21 cellular contexts compared by ENCODE assay signal in the genomic region with DNA sequence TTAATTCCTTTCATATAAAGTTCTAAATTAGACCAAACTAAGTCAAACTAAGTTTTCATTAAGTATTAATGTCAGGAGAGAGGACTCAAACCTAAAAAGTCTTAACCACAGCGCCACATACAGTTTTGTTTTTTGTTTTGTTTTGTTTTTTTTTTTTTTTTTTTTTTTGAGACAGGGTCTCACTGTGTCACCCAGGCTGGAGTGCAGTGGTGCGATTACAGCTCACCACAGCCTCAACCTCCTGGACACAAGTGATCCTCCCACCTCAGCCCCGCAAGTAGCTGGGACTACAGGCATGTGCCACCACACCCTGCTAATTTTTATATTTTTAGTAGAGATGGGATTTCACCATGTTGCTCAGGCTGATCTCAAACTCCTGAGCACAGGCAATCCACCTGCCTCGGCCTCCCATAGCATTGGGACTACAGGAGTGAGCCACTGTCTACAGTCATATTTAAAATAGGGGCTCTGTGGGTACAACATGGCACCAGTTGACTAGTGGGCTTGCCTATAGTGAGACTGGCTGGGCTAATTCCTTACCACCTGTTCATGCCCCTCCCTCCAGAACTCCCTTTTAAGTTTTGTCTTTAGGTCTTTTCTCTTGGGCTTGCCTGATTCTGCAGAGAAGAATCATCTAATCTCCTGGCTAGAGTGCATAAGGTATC.
"Had no signal": no experiment of that assay in that cellular context is flagged by ENCODE, and none has a peak within 500 bp of the region (broad histone marks: within the 10 kb centered on the region; RNA-seq: fewer than 3 reads in every experiment).

No MANE protein-coding gene starts in this region.

- H3K9me3 ChIP-seq: colonic mucosa, spleen, tibial nerve had no signal

- H3K27me3 Mint-ChIP-seq: activated CD4-positive, alpha-beta T cell treated with anti-CD3 and anti-CD28 coated beads for 36 hours; activated naive CD8-positive, alpha-beta T cell treated with anti-CD3 and anti-CD28 coated beads, Interleukin-2, amount 10 ng/mL, durations not matched to agents 7 days and 5 days; naive thymus-derived CD8-positive, alpha-beta T cell had no signal

- H3K4me3 ChIP-seq: colonic mucosa, hepatocyte, spleen, tibial nerve had no signal

- H3K9me3 Mint-ChIP-seq: activated naive CD8-positive, alpha-beta T cell treated with anti-CD3 and anti-CD28 coated beads, Interleukin-2, amount 10 ng/mL, durations not matched to agents 7 days and 5 days; activated T-helper 1 cell treated with anti-CD3 and anti-CD28 coated beads, Interleukin-12 subunit alpha, Interleukin-12 subunit beta, Interleukin-2, Interleukin-4 antibody, amounts not matched to agents 30 ng/mL and 10 ng/mL and 1 ng/mL, durations not matched to agents 14 hours and 24 hours and 36 hours; endodermal cell; naive thymus-derived CD8-positive, alpha-beta T cell; T-helper 2 cell treated with Interferon-gamma antibody and Interleukin-4, amounts not matched to agents 5 μg/mL and 100 μg/mL, for 36 hours; WTC11 had no signal

- H3K36me3 ChIP-seq: colonic mucosa, spleen, tibial nerve had no signal

- H3K27ac ChIP-seq: colonic mucosa, epithelial cell of prostate, hepatocyte, spleen, tibial nerve had no signal

- ATAC-seq: activated CD4-positive, alpha-beta T cell treated with anti-CD3 and anti-CD28 coated beads for 36 hours; left cardiac atrium; naive thymus-derived CD8-positive, alpha-beta T cell; WTC11 had no signal

- DNase-seq: activated CD4-positive, alpha-beta T cell treated with anti-CD3 and anti-CD28 coated beads for 36 hours; activated CD4-positive, alpha-beta T cell treated with anti-CD3 and anti-CD28 coated beads, Interleukin-2, amount 50 U/mL, for 48 hours; activated naive CD8-positive, alpha-beta T cell treated with anti-CD3 and anti-CD28 coated beads, Interleukin-2, amount 10 ng/mL, durations not matched to agents 7 days and 5 days; amygdala; caudate nucleus; colonic mucosa; endodermal cell; foreskin fibroblast; left cardiac atrium; mesenchymal stem cell; naive thymus-derived CD8-positive, alpha-beta T cell; nucleus accumbens; posterior cingulate gyrus; spleen; stimulated activated naive CD4-positive, alpha-beta T cell had no signal

- H3K36me3 Mint-ChIP-seq: WTC11 had no signal

- H3K27me3 ChIP-seq: colonic mucosa, hepatocyte, spleen, tibial nerve had no signal

- H3K27ac Mint-ChIP-seq: activated CD4-positive, alpha-beta T cell treated with anti-CD3 and anti-CD28 coated beads for 36 hours; activated naive CD8-positive, alpha-beta T cell treated with anti-CD3 and anti-CD28 coated beads, Interleukin-2, amount 10 ng/mL, durations not matched to agents 7 days and 5 days; activated T-helper 1 cell treated with anti-CD3 and anti-CD28 coated beads, Interleukin-12 subunit alpha, Interleukin-12 subunit beta, Interleukin-2, Interleukin-4 antibody, amounts not matched to agents 30 ng/mL and 10 ng/mL and 1 ng/mL, durations not matched to agents 14 hours and 24 hours and 36 hours; endodermal cell; naive thymus-derived CD8-positive, alpha-beta T cell; T-helper 2 cell treated with Interferon-gamma antibody and Interleukin-4, amounts not matched to agents 5 μg/mL and 100 μg/mL, for 36 hours had no signal

- H3K4me3 Mint-ChIP-seq: activated CD4-positive, alpha-beta T cell treated with anti-CD3 and anti-CD28 coated beads for 36 hours; activated naive CD8-positive, alpha-beta T cell treated with anti-CD3 and anti-CD28 coated beads, Interleukin-2, amount 10 ng/mL, durations not matched to agents 7 days and 5 days; activated T-helper 1 cell treated with anti-CD3 and anti-CD28 coated beads, Interleukin-12 subunit alpha, Interleukin-12 subunit beta, Interleukin-2, Interleukin-4 antibody, amounts not matched to agents 30 ng/mL and 10 ng/mL and 1 ng/mL, durations not matched to agents 14 hours and 24 hours and 36 hours; endodermal cell; naive thymus-derived CD8-positive, alpha-beta T cell; T-helper 2 cell treated with Interferon-gamma antibody and Interleukin-4, amounts not matched to agents 5 μg/mL and 100 μg/mL, for 36 hours; WTC11 had no signal
